In genomic region chr6:98835149-98836024, GRCh38 we compare ENCODE assay signal across 9 cellular contexts. TPM values are rescaled to one million over a fixed set of nuclear protein-coding genes. Genes with fewer than 3 reads are reported as not detected.
DNase-seq lines count a peak whose midpoint lies in the region; ATAC-seq, FAIRE-seq and TF ChIP-seq lines count a peak whose summit lies in the region.
"Had no signal": no experiment of that assay in that cellular context is flagged by ENCODE, and none has a peak within 500 bp of the region (broad histone marks: within the 10 kb centered on the region; RNA-seq: fewer than 3 reads in every experiment).

No MANE protein-coding gene starts in this region.

- H3K36me3 Mint-ChIP-seq in activated T-cell treated with anti-CD3 and anti-CD28 coated beads, Interleukin-2, amount 50 U/mL, for 24 hours (ENCODE audit: low read depth) = no peaks in the 10 kb centered on the region

- H3K9me3 Mint-ChIP-seq in activated T-cell treated with anti-CD3 and anti-CD28 coated beads, Interleukin-2, amount 50 U/mL, for 24 hours = no peaks in the 10 kb centered on the region

- H3K27ac ChIP-seq in Peyer's patch = no peak overlapping the region
- no peak overlapping the region for H3K27ac ChIP-seq in iPS-18a (ENCODE audit: low read length)
- H3K27ac ChIP-seq in suprapubic skin = no peak overlapping the region

- peak overlapping the region; percentile 25 for H3K4me3 Mint-ChIP-seq in activated T-cell treated with anti-CD3 and anti-CD28 coated beads, Interleukin-2, amount 50 U/mL, for 24 hours

- H3K9me3 ChIP-seq in Peyer's patch (peaks cover 0 to 10% (median 0%) of the 10 kb centered on the region in 4 donors), iPS-18a (ENCODE audit: control insufficient read depth, low read depth, low read length) (no peaks in the 10 kb centered on the region), suprapubic skin (no peaks in the 10 kb centered on the region)

- H3K27me3 ChIP-seq in Peyer's patch (peaks cover 0 to 60% of the 10 kb centered on the region in 2 donors), iPS-18a (ENCODE audit: control insufficient read depth, insufficient read depth, low read length) (peaks cover 91% of the 10 kb centered on the region), suprapubic skin (peaks cover 96% of the 10 kb centered on the region)

- ATAC-seq in HG02870 (IDR thresholded peaks at IDR 0.05; ENCODE audit: unreplicated experiment) = no peak

- peaks cover 2 to 52% (median 16%) of the 10 kb centered on the region in 4 donors for H3K4me1 ChIP-seq in Peyer's patch
- H3K4me1 ChIP-seq in iPS-18a (ENCODE audit: control insufficient read depth, low read depth, low read length) = peaks cover 37% of the 10 kb centered on the region
- H3K4me1 ChIP-seq in suprapubic skin = peaks cover 49% of the 10 kb centered on the region

- H3K4me3 ChIP-seq in Peyer's patch (peak overlapping the region; percentile 4 to 61 (median 57)), iPS-18a (ENCODE audit: low read length) (peak overlapping the region; percentile 67), suprapubic skin (peak overlapping the region; percentile 62)

- 10% methylated on average over 25 of the region's 76 CpGs for WGBS in suprapubic skin

- peak overlapping the region; percentile 25 for H3K9ac ChIP-seq in iPS-18a (ENCODE audit: low read length)

- H3K4me1 Mint-ChIP-seq in activated T-cell treated with anti-CD3 and anti-CD28 coated beads, Interleukin-2, amount 50 U/mL, for 24 hours (ENCODE audit: low read depth) = peaks cover 42% of the 10 kb centered on the region

- no peak for TF ChIP-seq EP300 in suprapubic skin (IDR thresholded peaks at IDR 0.05)

- FAIRE-seq in H54 (lab: Jason Lieb, UNC) (no peak), GM12892 (lab: Jason Lieb, UNC) (no peak)

- H3K27ac Mint-ChIP-seq in activated T-cell treated with anti-CD3 and anti-CD28 coated beads, Interleukin-2, amount 50 U/mL, for 24 hours = no peak overlapping the region

- TF ChIP-seq CTCF in Peyer's patch (IDR thresholded peaks at IDR 0.05) (no peak), suprapubic skin (IDR thresholded peaks at IDR 0.05) (no peak)

- peaks cover 90% of the 10 kb centered on the region for H3K27me3 Mint-ChIP-seq in activated T-cell treated with anti-CD3 and anti-CD28 coated beads, Interleukin-2, amount 50 U/mL, for 24 hours

- H3K36me3 ChIP-seq in Peyer's patch = no peaks in the 10 kb centered on the region
- H3K36me3 ChIP-seq in iPS-18a (ENCODE audit: control insufficient read depth, low read depth, low read length) = no peaks in the 10 kb centered on the region
- no peaks in the 10 kb centered on the region for H3K36me3 ChIP-seq in suprapubic skin

- TF ChIP-seq POLR2A in Peyer's patch (IDR thresholded peaks at IDR 0.05) = no peak
- TF ChIP-seq POLR2A in suprapubic skin (IDR thresholded peaks at IDR 0.05) = no peak
- TF ChIP-seq POLR2A in H54 (IDR thresholded peaks at IDR 0.05; ENCODE audit: low read depth, low read length) = no peak
- TF ChIP-seq POLR2A in GM12892 (IDR thresholded peaks at IDR 0.05; ENCODE audit: low read depth, low read length) = no peak

- peak; percentile 40 for DNase-seq in activated T-cell treated with anti-CD3 and anti-CD28 coated beads, Interleukin-2, amount 50 U/mL, for 24 hours
- no peak for DNase-seq in activated T-cell treated with anti-CD3 and anti-CD28 coated beads, Interleukin-2, amount 50 U/mL, for 1 hour
- DNase-seq in Peyer's patch (peak in 1 of 3 donors; percentile 48), suprapubic skin (ENCODE audit: low spot score in 2 of 2) (peak in 1 of 2 donors; percentile 77), H54 (ENCODE audit: insufficient read length, low spot score) (no peak), GM12892 (ENCODE audit: insufficient read length) (no peak)

RNA-seq across cellular contexts. Expression of gene POU3F2, which starts 1.0 kb away (rescaled TPM):
- total RNA-seq in Peyer's patch (not detected), suprapubic skin (not detected)
- polyA plus RNA-seq in GM12892 (2012; ENCODE audit: missing spikeins) = not detected
- total RNA-seq: activated CD8-positive, alpha-beta memory T cell treated with anti-CD3 and anti-CD28 coated beads for 36 hours had no signal
